Comparison of ENCODE assay signal across 10 cellular contexts in the genomic region with DNA sequence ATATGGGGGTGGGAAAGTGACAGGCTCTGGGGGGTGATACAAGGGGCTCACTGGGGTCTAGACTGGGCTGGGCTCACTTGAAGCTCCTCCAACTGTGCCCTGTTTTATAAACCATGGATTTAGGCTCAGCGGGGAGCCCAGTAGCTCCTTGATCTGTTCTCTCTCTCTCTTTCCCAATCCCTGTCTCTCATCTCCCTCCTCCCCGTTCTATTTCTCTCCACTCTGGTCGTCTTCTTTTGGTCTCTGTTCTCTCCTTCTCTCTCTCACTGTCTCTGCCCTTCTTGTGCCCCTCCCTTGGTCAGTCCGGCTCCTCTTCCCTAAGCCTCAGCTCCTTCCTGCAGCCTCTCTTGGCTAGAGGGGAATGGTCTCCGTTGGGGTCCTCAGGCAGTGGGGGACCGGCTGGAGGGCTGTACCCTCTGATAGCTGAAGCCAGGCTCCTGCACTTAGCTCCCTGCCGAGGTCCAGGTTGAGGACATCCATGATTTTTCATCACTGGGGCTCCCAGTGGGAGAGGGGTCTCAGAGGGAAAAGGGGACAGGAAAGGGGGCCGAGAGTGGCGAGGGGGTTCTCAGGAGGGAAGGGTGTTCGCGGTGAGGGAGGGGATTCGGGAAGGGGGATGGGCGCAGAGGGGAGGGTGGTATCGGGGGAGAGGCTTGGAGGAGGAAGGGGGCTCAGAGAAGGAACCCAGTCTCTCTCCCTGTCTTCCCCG. TPM values are rescaled to one million over a fixed set of nuclear protein-coding genes. Genes with fewer than 3 reads are reported as not detected.
A peak's percentile ranks its signal among the peaks of the same experiment; 100 is the strongest.
DNase-seq lines count a peak whose midpoint lies in the region; ATAC-seq, FAIRE-seq and TF ChIP-seq lines count a peak whose summit lies in the region.
"Had no signal": no experiment of that assay in that cellular context is flagged by ENCODE, and none has a peak within 500 bp of the region (broad histone marks: within the 10 kb centered on the region; RNA-seq: fewer than 3 reads in every experiment).

No MANE protein-coding gene starts in this region.

- ATAC-seq in A549 (no peak; a peak in 1 of 6 replicates), natural killer cell (no peak), esophagus mucosa (no peak)
- ATAC-seq in central memory CD8-positive, alpha-beta T cell (replicated peaks; ENCODE audit: extremely low read depth, poor library complexity, severe bottlenecking), result no peak

- FAIRE-seq in A549 (lab: Jason Lieb, UNC), result no peak

- peak overlapping the region; percentile 43 for H3K4me3 ChIP-seq in A549
- peak overlapping the region; percentile 38 for H3K4me3 ChIP-seq in H7 (ENCODE audit: insufficient read depth, low read depth, low read length)
- H3K4me3 ChIP-seq in sigmoid colon, result peak overlapping the region in 2 of 4 donors; percentile 15 to 28
- H3K4me3 ChIP-seq: SJCRH30 had no signal

- no peaks in the 10 kb centered on the region for H3K36me3 ChIP-seq in H7 (replicated peaks; ENCODE audit: control insufficient read depth, insufficient read depth, low read length)
- H3K36me3 ChIP-seq in sigmoid colon, result no peaks in the 10 kb centered on the region
- H3K36me3 ChIP-seq: SJCRH30 had no signal

- H3K27me3 Mint-ChIP-seq in central memory CD8-positive, alpha-beta T cell, result peaks cover 91% of the 10 kb centered on the region
- peaks cover 19 to 41% of the 10 kb centered on the region in 2 donors for H3K27me3 Mint-ChIP-seq in natural killer cell (ENCODE audit: low read depth in 2 of 2)

- no peaks in the 10 kb centered on the region for H3K9me3 Mint-ChIP-seq in central memory CD8-positive, alpha-beta T cell
- no peaks in the 10 kb centered on the region for H3K9me3 Mint-ChIP-seq in natural killer cell

- peak overlapping the region; percentile 49 for H3K4me3 Mint-ChIP-seq in central memory CD8-positive, alpha-beta T cell
- H3K4me3 Mint-ChIP-seq in natural killer cell, result peak overlapping the region; percentile 83

- POLR2A ChIA-PET in A549 (lab: Yijun Ruan, JAX), result interaction anchor here (0.6 kb wide), 1 partner anchor 75 kb away, joined by 8 read pairs; no protein-coding TSS in a partner anchor

- TF ChIP-seq POLR2A in A549 (IDR thresholded peaks at IDR 0.05; ENCODE audit: low read length) (no peak), sigmoid colon (IDR thresholded peaks at IDR 0.05) (no peak)

- no peak for DNase-seq in A549 (ENCODE audit: low read depth in 1 of 2, low spot score in 1 of 2)
- peak; percentile 64 for DNase-seq in H7
- no peak for DNase-seq in central memory CD8-positive, alpha-beta T cell (ENCODE audit: low spot score in 2 of 2)
- DNase-seq in natural killer cell, result no peak
- DNase-seq in sigmoid colon, result no peak
- DNase-seq in AG20443 (ENCODE audit: low spot score), result no peak
- DNase-seq in cerebellar nuclear complex (lab: John Stamatoyannopoulos, UW), result no peak
- DNase-seq: NCI-H2029 treated with DMSO at 0.1 percent for 48 hours had no signal

- H3K4me1 Mint-ChIP-seq in central memory CD8-positive, alpha-beta T cell, result peaks cover 22% of the 10 kb centered on the region
- peaks cover 22 to 28% of the 10 kb centered on the region in 2 donors for H3K4me1 Mint-ChIP-seq in natural killer cell

- H3K36me3 Mint-ChIP-seq in central memory CD8-positive, alpha-beta T cell (ENCODE audit: insufficient read depth), result peaks cover 6% of the 10 kb centered on the region
- no peaks in the 10 kb centered on the region for H3K36me3 Mint-ChIP-seq in natural killer cell

- H3K27ac Mint-ChIP-seq in central memory CD8-positive, alpha-beta T cell (ENCODE audit: low read depth), result no peak overlapping the region
- peak overlapping the region; percentile 25 to 89 for H3K27ac Mint-ChIP-seq in natural killer cell

- no peaks in the 10 kb centered on the region for H3K9me3 ChIP-seq in A549
- no peaks in the 10 kb centered on the region for H3K9me3 ChIP-seq in sigmoid colon
- H3K9me3 ChIP-seq: SJCRH30 had no signal

- TF ChIP-seq RAD21 in A549 (conservative IDR thresholded peaks at IDR 0.05 in 1 of 2, IDR thresholded peaks at IDR 0.05 in 1 of 2), result no peak

- peak overlapping the region; percentile 97 for H3K4me2 ChIP-seq in A549

- H3K4me1 ChIP-seq in A549 (peaks cover 13% of the 10 kb centered on the region; the same call in 2 of the 3 replicates), sigmoid colon (peaks cover 0 to 9% (median 2%) of the 10 kb centered on the region in 4 donors)
- H3K4me1 ChIP-seq: SJCRH30 had no signal

- TF ChIP-seq EP300 in A549 (IDR thresholded peaks at IDR 0.05), result no peak
- no peak for TF ChIP-seq EP300 in sigmoid colon (IDR thresholded peaks at IDR 0.05)

- intact Hi-C loops in natural killer cell (cut with micrococcal nuclease), result no loop called here
- intact Hi-C loops in sigmoid colon (cut with DNase I), result no loop called here

- TF ChIP-seq CTCF in A549 (IDR thresholded peaks at IDR 0.05) (no peak), natural killer cell (IDR thresholded peaks at IDR 0.05) (no peak), sigmoid colon (IDR thresholded peaks at IDR 0.05) (no peak)

- CTCF ChIA-PET in A549 (lab: Yijun Ruan, JAX), result interaction anchor here (0.6 to 0.9 kb wide), 2 partner anchors 73 to 87 kb away, joined by 3 to 4 read pairs; no protein-coding TSS in a partner anchor

- WGBS in A549 (ENCODE audit: missing lambda C conversion rate), result 38% methylated on average over 8 of the region's 15 CpGs
- 8 to 14% methylated on average over 15 of the region's 15 CpGs for WGBS in sigmoid colon, 2 donors

- H3K27me3 ChIP-seq in H7 (ENCODE audit: control insufficient read depth, insufficient read depth, low read length) (no peaks in the 10 kb centered on the region), sigmoid colon (peaks cover 12 to 80% (median 45%) of the 10 kb centered on the region in 3 donors)

- H3K27ac ChIP-seq in A549 (peak overlapping the region; percentile 59 to 82; a peak in 5 of 6 replicates), sigmoid colon (peak overlapping the region in 1 of 4 donors; percentile 42)
- H3K27ac ChIP-seq: SJCRH30 had no signal

TF ChIP-seq in A549, 52 proteins besides CTCF, POLR2A, EP300 and RAD21 (continues in another document):
- TF ChIP-seq ZNF302 (CRISPR knock-in tag; IDR thresholded peaks at IDR 0.05) (no peak), SMC3 (IDR thresholded peaks at IDR 0.05) (no peak), TP53 (CRISPR knock-in tag; IDR thresholded peaks at IDR 0.05) (no peak), RARB (CRISPR knock-in tag; IDR thresholded peaks at IDR 0.05) (no peak), SREBF2 (IDR thresholded peaks at IDR 0.05) (no peak), CHD4 (IDR thresholded peaks at IDR 0.05; ENCODE audit: borderline replicate concordance) (no peak), ZC3H11A (IDR thresholded peaks at IDR 0.05) (no peak), RFX5 (IDR thresholded peaks at IDR 0.05) (no peak), EHF (CRISPR knock-in tag; IDR thresholded peaks at IDR 0.05) (no peak), MYC (IDR thresholded peaks at IDR 0.05; ENCODE audit: borderline replicate concordance, low read length) (no peak), MAZ (IDR thresholded peaks at IDR 0.05; ENCODE audit: borderline replicate concordance, low read depth, low read length) (no peak)
- TF ChIP-seq, protein P1, sequence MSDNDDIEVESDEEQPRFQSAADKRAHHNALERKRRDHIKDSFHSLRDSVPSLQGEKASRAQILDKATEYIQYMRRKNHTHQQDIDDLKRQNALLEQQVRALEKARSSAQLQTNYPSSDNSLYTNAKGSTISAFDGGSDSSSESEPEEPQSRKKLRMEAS (IDR thresholded peaks at IDR 0.05), result no peak
- TF ChIP-seq, protein P2, sequence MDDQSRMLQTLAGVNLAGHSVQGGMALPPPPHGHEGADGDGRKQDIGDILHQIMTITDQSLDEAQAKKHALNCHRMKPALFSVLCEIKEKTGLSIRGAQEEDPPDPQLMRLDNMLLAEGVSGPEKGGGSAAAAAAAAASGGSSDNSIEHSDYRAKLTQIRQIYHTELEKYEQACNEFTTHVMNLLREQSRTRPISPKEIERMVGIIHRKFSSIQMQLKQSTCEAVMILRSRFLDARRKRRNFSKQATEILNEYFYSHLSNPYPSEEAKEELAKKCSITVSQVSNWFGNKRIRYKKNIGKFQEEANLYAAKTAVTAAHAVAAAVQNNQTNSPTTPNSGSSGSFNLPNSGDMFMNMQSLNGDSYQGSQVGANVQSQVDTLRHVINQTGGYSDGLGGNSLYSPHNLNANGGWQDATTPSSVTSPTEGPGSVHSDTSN (IDR thresholded peaks at IDR 0.05), result no peak
- TF ChIP-seq, protein P3, sequence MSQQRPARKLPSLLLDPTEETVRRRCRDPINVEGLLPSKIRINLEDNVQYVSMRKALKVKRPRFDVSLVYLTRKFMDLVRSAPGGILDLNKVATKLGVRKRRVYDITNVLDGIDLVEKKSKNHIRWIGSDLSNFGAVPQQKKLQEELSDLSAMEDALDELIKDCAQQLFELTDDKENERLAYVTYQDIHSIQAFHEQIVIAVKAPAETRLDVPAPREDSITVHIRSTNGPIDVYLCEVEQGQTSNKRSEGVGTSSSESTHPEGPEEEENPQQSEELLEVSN (IDR thresholded peaks at IDR 0.05; ENCODE audit: borderline replicate concordance, low read depth), result no peak

RNA-seq across cellular contexts. Expression of a gene that starts 8.5 kb away (rescaled TPM):
- polyA plus RNA-seq in A549 (2011; rRNA removed) (4.2 and 5.5 TPM in 2 replicates), A549 (2017; fragmentation: RNase III; extraction: RNeasy Plus Mini Kit Qiagen cat#74134 plus additional on column Dnase treatment) (2.6 to 3.1 TPM (median 2.8 TPM) in 3 replicates), sigmoid colon (under 1 TPM; under 0.01 to 0.60 (median 0.23) TPM)
- polyA plus RNA-seq in A549 (2012; cell fraction: cytosol; rRNA removed), result 0.83 and 1.1 TPM in 2 replicates
- 3.4 and 3.9 TPM in 2 replicates for polyA plus RNA-seq in A549 (2012; cell fraction: nucleus; rRNA removed)
- polyA minus RNA-seq in A549 (2011; rRNA and poly(A)+ RNA removed), result 6.7 and 8.2 TPM in 2 replicates
- 6.6 and 8.8 TPM in 2 replicates for total RNA-seq in H7 (2014; rRNA removed; shearing (Covaris generic))
- total RNA-seq in natural killer cell (not detected), sigmoid colon (under 1 TPM; 0.16 to 0.83 (median 0.70) TPM), esophagus mucosa (0.04 TPM)

RNA-seq across cellular contexts. Expression of a gene that starts 39.6 kb away (rescaled TPM):
- 8.3 and 10.6 TPM in 2 replicates for polyA plus RNA-seq in A549 (2011; rRNA removed)
- polyA plus RNA-seq in A549 (2012; cell fraction: cytosol; rRNA removed), result 29.2 and 30.3 TPM in 2 replicates
- 56.0 and 85.3 TPM in 2 replicates for polyA plus RNA-seq in A549 (2012; cell fraction: nucleus; rRNA removed)
- 23.2 to 26.9 TPM (median 26.4 TPM) in 3 replicates for polyA plus RNA-seq in A549 (2017; fragmentation: RNase III; extraction: RNeasy Plus Mini Kit Qiagen cat#74134 plus additional on column Dnase treatment)
- 19.2 and 23.6 TPM in 2 replicates for polyA minus RNA-seq in A549 (2011; rRNA and poly(A)+ RNA removed)
- 27.1 and 28.0 TPM in 2 replicates for total RNA-seq in H7 (2014; rRNA removed; shearing (Covaris generic))
- 10 to 100 TPM; 41.0 to 59.4 (median 45.8) TPM for total RNA-seq in natural killer cell
- total RNA-seq in sigmoid colon, result 10 to 100 TPM; 13.3 to 35.8 (median 16.6) TPM
- polyA plus RNA-seq in sigmoid colon, result 10 to 100 TPM; 13.8 to 20.6 (median 15.7) TPM
- total RNA-seq in esophagus mucosa, result 16.9 TPM
